Comparison of ENCODE assay signal across 8 cellular contexts in genomic region chr11:65890324-65891179, GRCh38. TPM values are rescaled to one million over a fixed set of nuclear protein-coding genes. Genes with fewer than 3 reads are reported as not detected.
A peak's percentile ranks its signal among the peaks of the same experiment; 100 is the strongest.
DNase-seq lines count a peak whose midpoint lies in the region; ATAC-seq and TF ChIP-seq lines count a peak whose summit lies in the region.

TSS of gene CCDC85B (plus strand) at chr11:65890673. CDS start at chr11:65890784, 111 bp downstream.

- peak within 1 kb of the TSS; percentile 50 for H3K4me3 ChIP-seq in AG09309 (ENCODE audit: control insufficient read depth, low read depth, low read length)

- no peak for TF ChIP-seq CTCF in AG09309 (IDR thresholded peaks at IDR 0.05; ENCODE audit: control insufficient read depth, insufficient read depth, low read depth, low read length, missing control alignments)

- DNase-seq in AG09309 (ENCODE audit: low read depth) (peak; percentile 88), NCI-H460 (ENCODE audit: extremely low read depth, low read depth) (peak; percentile 86), islet precursor cell (peak; percentile 97)
- peak; percentile 98 for DNase-seq in central memory CD4-positive, alpha-beta T cell
- DNase-seq in stimulated activated CD4-positive, alpha-beta T cell treated with anti-CD3 and anti-CD28 coated beads, Interleukin-12 subunit alpha, Interleukin-12 subunit beta, amount 100 ng/mL, for 4 hours: peak; percentile 99

- ATAC-seq in GM19025 (IDR thresholded peaks at IDR 0.05; ENCODE audit: low read depth, unreplicated experiment) (peak; percentile 51), HG03342 (IDR thresholded peaks at IDR 0.05; ENCODE audit: unreplicated experiment) (peak; percentile 54)
- ATAC-seq in activated CD4-positive, CD25-positive, alpha-beta regulatory T cell treated with anti-CD3 and anti-CD28 coated beads, Interleukin-2, amount 50 U/mL, for 24 hours: peak; percentile 64 to 72

RNA-seq across cellular contexts. Expression of gene CCDC85B, which starts in this region (rescaled TPM):
- total RNA-seq in NCI-H460 (2014; rRNA removed; shearing (Covaris generic)): 27.3 and 27.5 TPM in 2 replicates
- polyA plus RNA-seq in NCI-H460 (2014; cell fraction: nucleus; rRNA removed): 86.9 and 119 TPM in 2 replicates

Comparison
In these comparisons a context has a peak if more than half of its experiments do, and no peak if none do; other contexts are left out.
1. Peak in every context shown above with its lines: DNase-seq, ATAC-seq and H3K4me3 ChIP-seq.